Comparison of ENCODE assay signal across 24 cellular contexts in genomic region chr15:71733122-71733521, GRCh38.
"Had no signal": no experiment of that assay in that cellular context is flagged by ENCODE, and none has a peak within 500 bp of the region (broad histone marks: within the 10 kb centered on the region; RNA-seq: fewer than 3 reads in every experiment).

No MANE protein-coding gene starts in this region.

- H3K36me3 ChIP-seq: ovary, right atrium auricular region, thoracic aorta, upper lobe of right lung had no signal

- H3K27me3 ChIP-seq: heart left ventricle, ovary, right atrium auricular region, stomach, tibial artery, upper lobe of right lung had no signal

- ATAC-seq: lower lobe of right lung; naive thymus-derived CD4-positive, alpha-beta T cell; natural killer cell treated with Interleukin-12 subunit alpha and Interleukin-12 subunit beta and Interleukin-15 and Interleukin-18, amount 100 ng/mL, for 72 hours; sciatic nerve; stimulated activated naive B cell treated with anti-CD40 and anti-IgM and Interleukin-4, amounts not matched to agents 10 μg/mL and 1 μg/mL and 100 μg/mL, for 72 hours; stimulated activated naive CD8-positive, alpha-beta T cell treated with anti-CD3 and anti-CD28 coated beads, Interleukin-15, Interleukin-2, amounts not matched to agents 100 U/mL and 50 U/mL, for 24 hours; upper lobe of right lung had no signal

- FAIRE-seq: urothelium cell line had no signal

- H3K9me3 ChIP-seq: heart left ventricle, lower lobe of right lung, ovary, right atrium auricular region, stomach, thoracic aorta, tibial artery, upper lobe of right lung had no signal

- H3K27ac ChIP-seq: lower lobe of right lung, ovary, right atrium auricular region, skin epidermis, stomach, thoracic aorta, tibial artery, upper lobe of right lung had no signal

- H3K4me1 ChIP-seq: lower lobe of right lung had no signal

- DNase-seq: heart left ventricle; islet precursor cell; left ventricle myocardium superior; lower lobe of right lung; mammary epithelial cell; mesenchymal stem cell; naive thymus-derived CD4-positive, alpha-beta T cell; ovary; stimulated activated CD4-positive, alpha-beta T cell treated with anti-CD3 and anti-CD28 coated beads, Interleukin-12 subunit alpha, Interleukin-12 subunit beta, amount 100 ng/mL, for 4 hours; stimulated activated CD4-positive, alpha-beta T cell treated with anti-CD3 and anti-CD28 coated beads, Interleukin-15, amount 100 ng/mL, for 24 hours; stimulated activated CD4-positive, alpha-beta T cell treated with anti-CD3 and anti-CD28 coated beads, Interleukin-2, amount 100 ng/mL, for 24 hours; stimulated activated CD4-positive, alpha-beta T cell treated with anti-CD3 and anti-CD28 coated beads, Interleukin-4, amount 100 ng/mL, for 1 hour; stimulated activated naive B cell treated with anti-CD40 and anti-IgM and Interleukin-4, amounts not matched to agents 10 μg/mL and 1 μg/mL and 100 μg/mL, for 72 hours; stimulated activated naive CD8-positive, alpha-beta T cell treated with anti-CD3 and anti-CD28 coated beads, Interleukin-15, Interleukin-2, amounts not matched to agents 100 U/mL and 50 U/mL, for 24 hours; stomach; tibial artery; trophoblast cell; upper lobe of right lung had no signal

- H3K4me3 ChIP-seq: heart left ventricle, lower lobe of right lung, ovary, right atrium auricular region, skin epidermis, stomach, thoracic aorta, tibial artery, upper lobe of right lung had no signal
